ENCODE assay signal across 1 cellular context in the genomic region with DNA sequence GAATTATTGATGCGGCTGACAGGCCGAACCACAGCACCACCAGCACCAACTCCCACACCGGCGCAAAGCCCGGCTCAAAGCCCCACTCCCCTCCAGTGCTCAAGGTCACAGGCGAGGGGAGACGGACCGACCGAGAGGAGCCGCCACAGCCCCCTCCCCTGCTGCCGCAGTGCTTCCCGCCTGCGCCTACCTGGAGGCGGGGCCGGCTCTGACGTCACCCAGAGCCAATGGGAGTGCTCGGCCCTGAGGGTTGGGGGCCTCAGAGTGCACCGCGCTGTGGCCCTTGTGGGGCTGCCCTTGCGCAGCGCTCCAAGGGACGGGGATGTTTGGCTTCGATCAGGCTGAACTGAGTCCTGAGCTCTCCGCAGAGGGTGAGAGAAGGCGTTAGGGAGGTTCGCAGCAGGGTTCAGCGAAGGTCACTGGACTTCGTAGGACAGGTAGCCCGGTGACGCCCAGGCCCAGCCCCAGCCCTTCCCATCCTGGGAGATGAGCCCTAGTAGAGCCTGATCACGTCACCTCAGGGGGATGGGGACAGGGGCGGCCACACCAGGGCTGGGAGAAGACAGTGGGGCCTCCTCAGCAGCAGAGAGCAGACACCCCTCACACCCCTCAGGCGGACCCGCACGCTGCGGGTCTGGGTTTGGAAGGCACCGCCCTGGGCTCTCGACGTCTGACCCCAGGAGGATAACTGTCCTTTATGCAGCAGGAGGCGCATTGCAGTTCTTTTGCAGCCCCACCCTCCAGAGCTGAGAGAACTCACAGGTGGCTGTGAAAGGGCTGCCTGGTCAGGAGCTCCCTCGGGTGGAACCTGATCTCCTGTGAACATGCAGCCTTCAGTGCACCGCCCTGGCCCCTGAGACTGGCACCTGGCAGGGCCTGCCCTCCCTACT.
TF ChIP-seq lines count a peak whose summit lies in the region.

No MANE protein-coding gene starts in this region.

TF ChIP-seq in H1, 55 proteins besides CTCF, POLR2A, EP300 and RAD21:
- TF ChIP-seq, protein P1, sequence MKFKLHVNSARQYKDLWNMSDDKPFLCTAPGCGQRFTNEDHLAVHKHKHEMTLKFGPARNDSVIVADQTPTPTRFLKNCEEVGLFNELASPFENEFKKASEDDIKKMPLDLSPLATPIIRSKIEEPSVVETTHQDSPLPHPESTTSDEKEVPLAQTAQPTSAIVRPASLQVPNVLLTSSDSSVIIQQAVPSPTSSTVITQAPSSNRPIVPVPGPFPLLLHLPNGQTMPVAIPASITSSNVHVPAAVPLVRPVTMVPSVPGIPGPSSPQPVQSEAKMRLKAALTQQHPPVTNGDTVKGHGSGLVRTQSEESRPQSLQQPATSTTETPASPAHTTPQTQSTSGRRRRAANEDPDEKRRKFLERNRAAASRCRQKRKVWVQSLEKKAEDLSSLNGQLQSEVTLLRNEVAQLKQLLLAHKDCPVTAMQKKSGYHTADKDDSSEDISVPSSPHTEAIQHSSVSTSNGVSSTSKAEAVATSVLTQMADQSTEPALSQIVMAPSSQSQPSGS (IDR thresholded peaks at IDR 0.05; ENCODE audit: low read length), result peak; percentile 95
- peak; percentile 43 for TF ChIP-seq SAP30 (IDR thresholded peaks at IDR 0.05; ENCODE audit: insufficient read depth, insufficient replicate concordance, low read length)
- peak; percentile 46 for TF ChIP-seq ASH2L (IDR thresholded peaks at IDR 0.05; ENCODE audit: low read length)
- TF ChIP-seq EZH2 (IDR thresholded peaks at IDR 0.05; ENCODE audit: low read depth, low read length, severe bottlenecking), result no peak
- no peak for TF ChIP-seq BCL11A (IDR thresholded peaks at IDR 0.05; ENCODE audit: low read depth in 2 of 2, low read length in 2 of 2)
- no peak for TF ChIP-seq CEBPB (IDR thresholded peaks at IDR 0.05; ENCODE audit: low read depth, low read length)
- 0 out of 2 replicates have a peak, but pooled peaks have one; percentile 11 for TF ChIP-seq JUN (IDR thresholded peaks at IDR 0.05; ENCODE audit: low read depth, low read length)
- peak; percentile 76 for TF ChIP-seq TAF1 (IDR thresholded peaks at IDR 0.05; ENCODE audit: low read depth, low read length)
- TF ChIP-seq SIN3A (conservative IDR thresholded peaks at IDR 0.05 in 1 of 2, IDR thresholded peaks at IDR 0.05 in 1 of 2; ENCODE audit: low read depth in 1 of 2, low read length in 2 of 2), result peak; percentile 70 to 77; a peak in 3 of 4 replicates
- TF ChIP-seq SRF (IDR thresholded peaks at IDR 0.05; ENCODE audit: low read depth, low read length), result no peak
- TF ChIP-seq SIRT6 (IDR thresholded peaks at IDR 0.05; ENCODE audit: low read length), result no peak
- TF ChIP-seq, protein P2, sequence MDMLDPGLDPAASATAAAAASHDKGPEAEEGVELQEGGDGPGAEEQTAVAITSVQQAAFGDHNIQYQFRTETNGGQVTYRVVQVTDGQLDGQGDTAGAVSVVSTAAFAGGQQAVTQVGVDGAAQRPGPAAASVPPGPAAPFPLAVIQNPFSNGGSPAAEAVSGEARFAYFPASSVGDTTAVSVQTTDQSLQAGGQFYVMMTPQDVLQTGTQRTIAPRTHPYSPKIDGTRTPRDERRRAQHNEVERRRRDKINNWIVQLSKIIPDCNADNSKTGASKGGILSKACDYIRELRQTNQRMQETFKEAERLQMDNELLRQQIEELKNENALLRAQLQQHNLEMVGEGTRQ (IDR thresholded peaks at IDR 0.05; ENCODE audit: low read length), result 0 out of 2 replicates have a peak, but pooled peaks have one; percentile 20
- TF ChIP-seq HDAC2 (IDR thresholded peaks at IDR 0.05; ENCODE audit: borderline replicate concordance in 1 of 2, low read depth in 2 of 2, low read length in 2 of 2), result no peak
- peak; percentile 80 for TF ChIP-seq KDM4A (IDR thresholded peaks at IDR 0.05; ENCODE audit: low read depth, low read length, severe bottlenecking)
- TF ChIP-seq JUND (IDR thresholded peaks at IDR 0.05; ENCODE audit: low read length), result peak; percentile 47; the same call in 1 of the 2 replicates
- TF ChIP-seq, protein P3, sequence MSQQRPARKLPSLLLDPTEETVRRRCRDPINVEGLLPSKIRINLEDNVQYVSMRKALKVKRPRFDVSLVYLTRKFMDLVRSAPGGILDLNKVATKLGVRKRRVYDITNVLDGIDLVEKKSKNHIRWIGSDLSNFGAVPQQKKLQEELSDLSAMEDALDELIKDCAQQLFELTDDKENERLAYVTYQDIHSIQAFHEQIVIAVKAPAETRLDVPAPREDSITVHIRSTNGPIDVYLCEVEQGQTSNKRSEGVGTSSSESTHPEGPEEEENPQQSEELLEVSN (IDR thresholded peaks at IDR 0.05), result peak; percentile 74
- TF ChIP-seq GABPA (IDR thresholded peaks at IDR 0.05; ENCODE audit: borderline replicate concordance, insufficient read depth, low read length), result no peak
- peak; percentile 53; the same call in 1 of the 2 replicates for TF ChIP-seq PHF8 (conservative IDR thresholded peaks at IDR 0.05; ENCODE audit: low read depth, low read length)
- TF ChIP-seq RBBP5 (IDR thresholded peaks at IDR 0.05; ENCODE audit: borderline replicate concordance, low read depth, low read length), result 0 out of 2 replicates have a peak, but pooled peaks have one; percentile 23
- peak; percentile 49; the same call in 1 of the 2 replicates for TF ChIP-seq TBP (IDR thresholded peaks at IDR 0.05; ENCODE audit: low read depth, low read length)
- TF ChIP-seq CHD2 (IDR thresholded peaks at IDR 0.05; ENCODE audit: low read length), result 0 out of 2 replicates have a peak, but pooled peaks have one; percentile 41
- TF ChIP-seq SP1 (IDR thresholded peaks at IDR 0.05; ENCODE audit: low read depth, low read length), result 0 out of 2 replicates have a peak, but pooled peaks have one; percentile 27
- TF ChIP-seq TAF7 (optimal IDR thresholded peaks at IDR 0.05; ENCODE audit: borderline replicate concordance, low read depth, low read length), result peak; percentile 64
- TF ChIP-seq HDAC6 (IDR thresholded peaks at IDR 0.05; ENCODE audit: low read depth, low read length), result no peak
- TF ChIP-seq POLR2AphosphoS5 (IDR thresholded peaks at IDR 0.05; ENCODE audit: low read depth, low read length), result peak; percentile 69
- peak; percentile 85; the same call in 1 of the 2 replicates for TF ChIP-seq CREB1 (IDR thresholded peaks at IDR 0.05)
TF ChIP-seq in H1: peak in this region for 18.
